9 cellular contexts compared by ENCODE assay signal in the genomic region with DNA sequence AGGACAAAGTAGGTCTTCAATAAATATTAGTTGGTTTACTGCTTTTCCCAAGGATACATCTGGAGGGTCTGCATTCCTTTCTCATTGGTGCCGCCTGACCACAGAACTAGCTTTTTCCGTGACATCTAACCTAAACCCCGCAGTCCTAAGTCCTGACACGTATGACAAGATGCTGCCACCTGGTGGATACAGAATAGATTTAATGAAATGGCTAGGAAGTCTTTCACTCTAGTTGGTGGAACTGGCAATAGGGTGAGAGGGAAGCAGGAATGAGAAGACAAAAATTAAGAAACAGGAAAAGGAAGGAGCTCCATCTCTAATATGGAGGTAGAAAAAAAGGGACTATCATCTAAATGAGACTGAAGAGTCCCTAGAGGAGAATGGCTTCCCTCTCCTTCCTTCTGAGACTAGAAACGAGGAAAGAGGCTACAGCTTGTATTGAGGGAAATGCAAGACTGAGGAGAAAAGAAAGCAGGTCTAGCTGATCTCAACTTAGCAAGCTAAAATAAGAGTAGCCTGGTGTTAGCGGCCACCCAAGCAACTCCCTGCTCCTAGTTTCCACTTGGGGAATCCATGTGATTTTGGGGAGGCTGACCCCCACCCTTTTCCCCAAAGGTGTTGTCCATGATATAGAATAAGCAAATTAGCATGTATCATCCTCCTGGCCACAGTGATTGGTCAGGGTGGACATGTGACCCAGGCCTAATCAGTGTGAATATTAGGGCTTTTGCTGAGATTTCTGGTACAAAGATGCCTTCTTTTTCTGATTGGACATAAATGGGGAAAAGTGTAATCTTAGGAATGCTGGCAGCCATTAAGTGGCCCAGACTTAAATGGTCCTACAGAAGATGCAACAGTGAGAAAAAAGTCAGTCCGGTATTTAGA. TPM values are rescaled to one million over a fixed set of nuclear protein-coding genes. Genes with fewer than 3 reads are reported as not detected.
A peak's percentile ranks its signal among the peaks of the same experiment; 100 is the strongest.
DNase-seq lines count a peak whose midpoint lies in the region; ATAC-seq, FAIRE-seq and TF ChIP-seq lines count a peak whose summit lies in the region.
"Had no signal": no experiment of that assay in that cellular context is flagged by ENCODE, and none has a peak within 500 bp of the region (broad histone marks: within the 10 kb centered on the region; RNA-seq: fewer than 3 reads in every experiment).

No MANE protein-coding gene starts in this region.

- H3K36me3 ChIP-seq in BLaER1 treated with 17β-estradiol and CSF1 and Interleukin-3, amounts not matched to agents 10 nM and 100 nM: peaks cover 28 to 53% (median 36%) of the 10 kb centered on the region in 11 experiments
- H3K36me3 ChIP-seq in GM23338 (ENCODE audit: insufficient read depth) (peaks cover 10% of the 10 kb centered on the region; the same call in 1 of the 2 replicates), small intestine (ENCODE audit: control insufficient read depth in 2 of 2, insufficient read depth in 2 of 2, low read length in 2 of 2) (peaks cover 8 to 15% of the 10 kb centered on the region in 2 donors)

- FAIRE-seq in small intestine (lab: Jason Lieb, UNC): no peak

- H3K4me1 Mint-ChIP-seq in GM23338: peaks cover 10% of the 10 kb centered on the region
- peaks cover 24% of the 10 kb centered on the region for H3K4me1 Mint-ChIP-seq in brain

- peak overlapping the region in 9 of 11 experiments; percentile 46 to 72 (median 59); a peak in 18 of 22 replicates for H3K27ac ChIP-seq in BLaER1 treated with 17β-estradiol and CSF1 and Interleukin-3, amounts not matched to agents 10 nM and 100 nM
- H3K27ac ChIP-seq in GM23338 (ENCODE audit: low read depth) (peak overlapping the region; percentile 48), small intestine (ENCODE audit: low read depth in 1 of 2, low read length in 1 of 2) (peak overlapping the region in 1 of 2 donors; percentile 65)

- H3K9me3 Mint-ChIP-seq in GM23338 (no peaks in the 10 kb centered on the region), brain (no peaks in the 10 kb centered on the region)

- H3K4me3 Mint-ChIP-seq in GM23338 (no peak overlapping the region; the same call in 2 of the 3 replicates), brain (peak overlapping the region in 4 of 5 experiments; percentile 0 to 74 (median 14))

- no peaks in the 10 kb centered on the region for H3K9me3 ChIP-seq in BLaER1 treated with 17β-estradiol and CSF1 and Interleukin-3, amounts not matched to agents 10 nM and 100 nM (replicated peaks in 1 of 11)
- H3K9me3 ChIP-seq in small intestine (ENCODE audit: control insufficient read depth, low read depth): no peaks in the 10 kb centered on the region

- ATAC-seq in GM23338: peak; percentile 91
- no peak for ATAC-seq in HG02763 (IDR thresholded peaks at IDR 0.05; ENCODE audit: unreplicated experiment)

- peak overlapping the region; percentile 6 to 50 (median 31); a peak in 15 of 22 replicates for H3K9ac ChIP-seq in BLaER1 treated with 17β-estradiol and CSF1 and Interleukin-3, amounts not matched to agents 10 nM and 100 nM

- peaks cover 14% of the 10 kb centered on the region; the same call in 1 of the 2 replicates for H3F3A ChIP-seq in GM23338 (replicated peaks; ENCODE audit: low read depth)

- peak; percentile 98 for DNase-seq in GM23338 (ENCODE audit: low spot score)
- peak; percentile 94 for DNase-seq in NCI-H1694 treated with DMSO at 0.1 percent for 48 hours (lab: John Stamatoyannopoulos, UW)
- DNase-seq in T follicular helper cell (ENCODE audit: low read depth): peak; percentile 29
- peak; percentile 77 for DNase-seq in iPS DF 19.7 (ENCODE audit: low read depth, low spot score)
- peak; percentile 87 for DNase-seq in small intestine

- 30 to 37% (median 33%) methylated on average over 7 of the region's 7 CpGs for WGBS in small intestine, 3 donors

- peak overlapping the region; percentile 3 to 98 (median 60); a peak in 21 of 22 replicates for H3K4me2 ChIP-seq in BLaER1 treated with 17β-estradiol and CSF1 and Interleukin-3, amounts not matched to agents 10 nM and 100 nM
- no peak overlapping the region for H3K4me2 ChIP-seq in GM23338

- H3K27ac Mint-ChIP-seq in GM23338 (peak overlapping the region; percentile 83), brain (peak overlapping the region; percentile 41 to 86 (median 81))

- no peaks in the 10 kb centered on the region for H3K9me2 ChIP-seq in GM23338 (ENCODE audit: insufficient read depth)

- H3K27me3 ChIP-seq in BLaER1 treated with 17β-estradiol and CSF1 and Interleukin-3, amounts not matched to agents 10 nM and 100 nM: no peaks in the 10 kb centered on the region
- H3K27me3 ChIP-seq in GM23338 (ENCODE audit: insufficient read depth) (no peaks in the 10 kb centered on the region), small intestine (ENCODE audit: control insufficient read depth in 2 of 2, insufficient read depth in 2 of 2, low read length in 2 of 2) (no peaks in the 10 kb centered on the region)

- peak; percentile 90 for TF ChIP-seq CTCF in GM23338 (conservative IDR thresholded peaks at IDR 0.05; ENCODE audit: low read depth in 2 of 2)
- TF ChIP-seq CTCF in brain (conservative IDR thresholded peaks at IDR 0.05): peak; percentile 80 to 84

- no peaks in the 10 kb centered on the region; a peak in 4 of 22 replicates for H4K20me1 ChIP-seq in BLaER1 treated with 17β-estradiol and CSF1 and Interleukin-3, amounts not matched to agents 10 nM and 100 nM
- no peaks in the 10 kb centered on the region; the same call in 1 of the 2 replicates for H4K20me1 ChIP-seq in GM23338 (replicated peaks; ENCODE audit: insufficient read depth)

- peaks cover 13% of the 10 kb centered on the region for H3K79me2 ChIP-seq in GM23338 (replicated peaks; ENCODE audit: insufficient read depth)

- H2AFZ ChIP-seq in GM23338: no peak overlapping the region

- no peak overlapping the region for H3K4me3 ChIP-seq in BLaER1 treated with 17β-estradiol and CSF1 and Interleukin-3, amounts not matched to agents 10 nM and 100 nM
- H3K4me3 ChIP-seq in GM23338 (no peak overlapping the region), small intestine (ENCODE audit: low read depth in 1 of 2, low read length in 2 of 2) (no peak overlapping the region)

- peaks cover 55 to 63% (median 58%) of the 10 kb centered on the region in 10 experiments for H3K4me1 ChIP-seq in BLaER1 treated with 17β-estradiol and CSF1 and Interleukin-3, amounts not matched to agents 10 nM and 100 nM
- H3K4me1 ChIP-seq in GM23338 (ENCODE audit: insufficient read depth) (peaks cover 6% of the 10 kb centered on the region; the same call in 1 of the 2 replicates), small intestine (ENCODE audit: control insufficient read depth in 2 of 2, insufficient read depth in 1 of 2, low read depth in 1 of 2, low read length in 1 of 2) (peaks cover 3% of the 10 kb centered on the region in 2 donors)

- H3K36me3 Mint-ChIP-seq in GM23338 (ENCODE audit: low read depth) (peaks cover 38% of the 10 kb centered on the region), brain (peaks cover 31% of the 10 kb centered on the region)

- H3K27me3 Mint-ChIP-seq in GM23338 (ENCODE audit: insufficient read depth, low read depth, poor library complexity) (peaks cover 3% of the 10 kb centered on the region), brain (no peaks in the 10 kb centered on the region)

TF ChIP-seq in GM23338, 12 proteins besides CTCF, POLR2A, EP300 and RAD21:
- TF ChIP-seq POLR2AphosphoS5 (IDR thresholded peaks at IDR 0.05; ENCODE audit: low read depth) (no peak), CREB1 (CRISPR knock-in tag; IDR thresholded peaks at IDR 0.05; ENCODE audit: low read depth) (peak; percentile 58; the same call in 1 of the 2 replicates)

RNA-seq across cellular contexts. Expression of a gene that starts 5.9 kb away (rescaled TPM):
- total RNA-seq in GM23338 (2014; rRNA removed; shearing (Covaris generic)): 44.5 and 48.5 TPM in 2 replicates
- polyA plus RNA-seq in GM23338 (2016; fragmentation: Nextera tagmentation; extraction: Ambion mirVana): 13.0 and 13.3 TPM in 2 replicates
- 33.7 TPM for polyA plus RNA-seq in brain (ENCODE audit: insufficient read depth, low read depth, low replicate concordance)
- polyA plus RNA-seq in small intestine: 10 to 100 TPM; 12.4 to 30.7 (median 21.0) TPM

RNA-seq across cellular contexts. Expression of a gene that starts 13.9 kb away (rescaled TPM):
- total RNA-seq in GM23338 (2014; rRNA removed; shearing (Covaris generic)): 19.1 and 25.5 TPM in 2 replicates
- polyA plus RNA-seq in GM23338 (2016; fragmentation: Nextera tagmentation; extraction: Ambion mirVana): 12.3 and 15.3 TPM in 2 replicates
- polyA plus RNA-seq in brain (ENCODE audit: insufficient read depth, low read depth, low replicate concordance): 63.9 TPM
- polyA plus RNA-seq in small intestine: 10 to 100 TPM; 30.3 to 35.1 (median 32.5) TPM

RNA-seq across cellular contexts. Expression of a gene that starts 31.4 kb away (rescaled TPM):
- total RNA-seq in GM23338 (2014; rRNA removed; shearing (Covaris generic)): 13.4 and 14.5 TPM in 2 replicates
- polyA plus RNA-seq in GM23338 (2016; fragmentation: Nextera tagmentation; extraction: Ambion mirVana) (10.7 and 12.3 TPM in 2 replicates), brain (ENCODE audit: insufficient read depth, low read depth, low replicate concordance) (29.0 TPM), small intestine (100 to 1,000 TPM in 2 of 3 donors, 10 to 100 TPM in 1; 83.7 to 302 (median 175) TPM)
- total RNA-seq: T-helper 1 cell treated with Interleukin-12 subunit alpha and Interleukin-12 subunit beta and Interleukin-4 antibody, amounts not matched to agents 30 ng/mL and 1 ng/mL, for 36 hours had no signal

RNA-seq across cellular contexts. Expression of a gene that starts 58.3 kb away (rescaled TPM):
- total RNA-seq in GM23338 (2014; rRNA removed; shearing (Covaris generic)): 348 and 352 TPM in 2 replicates
- polyA plus RNA-seq in GM23338 (2016; fragmentation: Nextera tagmentation; extraction: Ambion mirVana) (417 and 443 TPM in 2 replicates), brain (ENCODE audit: insufficient read depth, low read depth, low replicate concordance) (397 TPM), small intestine (100 to 1,000 TPM; 355 to 434 (median 376) TPM)

RNA-seq across cellular contexts. Expression of a gene that starts 59.0 kb away (rescaled TPM):
- 63.1 and 63.9 TPM in 2 replicates for total RNA-seq in GM23338 (2014; rRNA removed; shearing (Covaris generic))
- polyA plus RNA-seq in GM23338 (2016; fragmentation: Nextera tagmentation; extraction: Ambion mirVana) (7.7 and 8.2 TPM in 2 replicates), brain (ENCODE audit: insufficient read depth, low read depth, low replicate concordance) (28.5 TPM), small intestine (10 to 100 TPM; 12.2 to 13.4 (median 12.3) TPM)

Comparison
In these comparisons a context has a peak if more than half of its experiments do, and no peak if none do; other contexts are left out.
1. DNase-seq: peak in every context shown above with its lines; median percentile 98 in GM23338; 94 in NCI-H1694 treated with DMSO at 0.1 percent for 48 hours; 87 in small intestine; 77 in iPS DF 19.7; 29 in T follicular helper cell.